In genomic region chr10:27319752-27320561, GRCh38 we compare ENCODE assay signal across 8 cellular contexts.
A peak's percentile ranks its signal among the peaks of the same experiment; 100 is the strongest.
DNase-seq lines count a peak whose midpoint lies in the region; ATAC-seq and TF ChIP-seq lines count a peak whose summit lies in the region.

No MANE protein-coding gene starts in this region.

- H3K36me3 ChIP-seq in heart left ventricle (no peaks in the 10 kb centered on the region), Karpas-422 (ENCODE audit: insufficient read depth, low read length) (no peaks in the 10 kb centered on the region), OCI-LY7 (ENCODE audit: insufficient read depth, low read length) (no peaks in the 10 kb centered on the region)

- no peak overlapping the region for H3K9ac ChIP-seq in Karpas-422 (ENCODE audit: low read length)

- BruUV-seq in OCI-LY7 (replicated peaks; lab: Mats Ljungman, UMichigan) = no TSS peak

- no peak for TF ChIP-seq POLR2A in heart left ventricle (IDR thresholded peaks at IDR 0.05)

- WGBS in heart left ventricle, 4 donors = 24 to 38% (median 32%) methylated on average over 38 to 48 of the region's 48 CpGs

- H2AFZ ChIP-seq in Karpas-422 (ENCODE audit: low read length) (no peak overlapping the region), OCI-LY7 (ENCODE audit: low read length) (no peak overlapping the region)

- H3K4me3 ChIP-seq in heart left ventricle = peak overlapping the region in 11 of 12 donors; percentile 26 to 61 (median 47)
- H3K4me3 ChIP-seq in Karpas-422 (ENCODE audit: low read length) = no peak overlapping the region
- H3K4me3 ChIP-seq in OCI-LY7 (ENCODE audit: low read depth, low read length, poor library complexity, severe bottlenecking) = no peak overlapping the region

- DNase-seq in CD1c-positive myeloid dendritic cell (ENCODE audit: extremely low spot score) (peak; percentile 64), Kasumi-1 (lab: John Stamatoyannopoulos, UW) (peak; percentile 60 to 61), heart left ventricle (peak; percentile 50 to 88 (median 71)), retina (peak; percentile 79), Karpas-422 (no peak), OCI-LY7 (ENCODE audit: low spot score) (no peak)
- DNase-seq in activated naive CD4-positive, alpha-beta T cell treated with anti-CD3 and anti-CD28 coated beads, Interleukin-2, amount 50 U/mL, for 16 hours = peak; percentile 24

- CTCF ChIA-PET in OCI-LY7 (lab: Charles Lee; ENCODE audit: unreplicated experiment) = no interaction called here

- intact Hi-C loops in heart left ventricle (cut with DNase I) = loop anchor here in 3 of 10 donors (5.0 to 10.0 kb wide), 3 partner anchors 693 to 748 kb away; no protein-coding TSS in a partner anchor
- intact Hi-C loops in OCI-LY7 (cut with micrococcal nuclease; ENCODE audit: unreplicated experiment) = no loop called here

- no peaks in the 10 kb centered on the region for H4K20me1 ChIP-seq in Karpas-422 (ENCODE audit: insufficient read depth, low read depth, low read length)
- no peaks in the 10 kb centered on the region for H4K20me1 ChIP-seq in OCI-LY7 (ENCODE audit: insufficient read depth, low read length)

- peaks cover 0 to 13% (median 0%) of the 10 kb centered on the region in 9 donors for H3K27me3 ChIP-seq in heart left ventricle
- no peaks in the 10 kb centered on the region for H3K27me3 ChIP-seq in Karpas-422 (ENCODE audit: low read length)

- H3K79me2 ChIP-seq in Karpas-422 (ENCODE audit: low read length) = no peaks in the 10 kb centered on the region
- no peaks in the 10 kb centered on the region for H3K79me2 ChIP-seq in OCI-LY7 (ENCODE audit: insufficient read depth, low read depth, low read length)

- TF ChIP-seq CTCF in heart left ventricle (IDR thresholded peaks at IDR 0.05) (no peak), OCI-LY7 (conservative IDR thresholded peaks at IDR 0.05; ENCODE audit: low read length) (no peak)

- peak; percentile 92 for ATAC-seq in GM19395 (IDR thresholded peaks at IDR 0.05; ENCODE audit: unreplicated experiment)
- ATAC-seq in heart left ventricle = peak; percentile 77 to 97 (median 92)

- POLR2A ChIA-PET in OCI-LY7 (lab: Charles Lee) = no interaction called here

- H3K9me2 ChIP-seq in Karpas-422 (replicated peaks; ENCODE audit: insufficient read depth, low read length) (no peaks in the 10 kb centered on the region), OCI-LY7 (ENCODE audit: insufficient read depth, low read length) (no peaks in the 10 kb centered on the region)

- H3K27ac ChIP-seq in heart left ventricle (peak overlapping the region in 11 of 12 donors; percentile 14 to 92 (median 65)), Karpas-422 (ENCODE audit: low read length) (no peak overlapping the region), OCI-LY7 (ENCODE audit: low read depth, low read length, poor library complexity, severe bottlenecking) (no peak overlapping the region)

- H3K9me3 ChIP-seq in heart left ventricle = no peaks in the 10 kb centered on the region
- H3K9me3 ChIP-seq in Karpas-422 (ENCODE audit: low read length) = no peaks in the 10 kb centered on the region
- H3K9me3 ChIP-seq in OCI-LY7 (ENCODE audit: low read length) = no peaks in the 10 kb centered on the region

- H3K4me1 ChIP-seq in heart left ventricle (peaks cover 0 to 16% (median 1%) of the 10 kb centered on the region in 12 donors), Karpas-422 (ENCODE audit: low read length) (no peaks in the 10 kb centered on the region; the same call in 1 of the 2 replicates), OCI-LY7 (ENCODE audit: insufficient read depth, low read length, poor library complexity, severe bottlenecking) (no peaks in the 10 kb centered on the region)

- no peak overlapping the region for H3K4me2 ChIP-seq in Karpas-422 (ENCODE audit: low read depth, low read length, poor library complexity, severe bottlenecking)
- no peak overlapping the region; the same call in 1 of the 2 replicates for H3K4me2 ChIP-seq in OCI-LY7 (ENCODE audit: low read length)

Comparison
In these comparisons a context has a peak if more than half of its experiments do, and no peak if none do; other contexts are left out.
1. DNase-seq: peak in CD1c-positive myeloid dendritic cell (single experiment), Kasumi-1 (2 of 2), activated naive CD4-positive, alpha-beta T cell treated with anti-CD3 and anti-CD28 coated beads, Interleukin-2, amount 50 U/mL, for 16 hours (single experiment), heart left ventricle (5 of 5) and retina (single experiment); none in Karpas-422 (single experiment) and OCI-LY7 (single experiment).
2. H3K27ac ChIP-seq: peak in heart left ventricle (11 of 12); none in Karpas-422 (single experiment) and OCI-LY7 (single experiment).
3. H3K4me3 ChIP-seq: peak in heart left ventricle (11 of 12); none in Karpas-422 (single experiment) and OCI-LY7 (single experiment).